Comparison of ENCODE assay signal across 8 cellular contexts in the genomic region with DNA sequence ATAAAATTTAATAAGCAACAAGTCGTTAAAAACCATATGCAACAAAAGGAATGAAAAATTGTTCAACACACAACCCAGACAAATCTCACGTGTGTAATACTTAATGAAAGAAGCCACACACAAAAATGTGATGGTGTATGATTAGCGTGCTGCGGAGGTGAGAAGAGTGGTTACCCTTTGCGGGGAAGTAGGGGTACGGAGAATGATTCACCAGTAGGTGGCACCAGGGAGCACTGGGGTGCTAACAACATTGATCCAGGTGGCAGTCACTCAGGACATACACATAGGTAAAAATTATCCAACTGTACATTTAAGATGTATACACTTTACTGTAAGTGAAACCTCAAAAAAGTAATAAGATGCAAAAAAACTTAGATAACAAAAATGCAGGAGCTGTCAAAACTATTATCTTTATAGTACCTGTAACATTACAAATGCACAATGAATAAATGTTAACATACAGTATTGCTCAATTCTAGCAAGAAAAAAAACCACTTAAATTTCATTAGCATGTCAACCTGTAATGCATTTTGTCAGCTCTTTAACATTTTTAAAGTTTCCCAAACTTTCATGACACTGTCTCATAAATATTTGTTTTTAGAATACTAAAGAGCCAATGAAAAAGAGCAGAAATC. TPM values are rescaled to one million over a fixed set of nuclear protein-coding genes. Genes with fewer than 3 reads are reported as not detected.
DNase-seq lines count a peak whose midpoint lies in the region; ATAC-seq and TF ChIP-seq lines count a peak whose summit lies in the region.

No MANE protein-coding gene starts in this region.

- H3K9me3 Mint-ChIP-seq in endodermal cell, result peaks cover 34% of the 10 kb centered on the region

- no TSS peak for BruUV-seq in A673 (replicated peaks; lab: Mats Ljungman, UMichigan)

- no peak overlapping the region for H2AFZ ChIP-seq in GM23248

- H3K9me3 ChIP-seq in A673 (ENCODE audit: low read depth, low read length, poor library complexity, severe bottlenecking), result no peaks in the 10 kb centered on the region
- no peaks in the 10 kb centered on the region for H3K9me3 ChIP-seq in GM23248 (ENCODE audit: low read depth)
- peaks cover 31% of the 10 kb centered on the region for H3K9me3 ChIP-seq in endodermal cell (ENCODE audit: control insufficient read depth, low read length)
- H3K9me3 ChIP-seq in gastrocnemius medialis, result no peaks in the 10 kb centered on the region

- no peak for TF ChIP-seq POLR2A in gastrocnemius medialis (IDR thresholded peaks at IDR 0.05)

- H4K20me1 ChIP-seq in GM23248 (ENCODE audit: insufficient read depth), result no peaks in the 10 kb centered on the region

- H3K4me3 ChIP-seq in A673 (ENCODE audit: low read depth, low read length, poor library complexity, severe bottlenecking) (no peak overlapping the region), GM23248 (no peak overlapping the region), endodermal cell (ENCODE audit: low read length) (no peak overlapping the region), gastrocnemius medialis (no peak overlapping the region)

- H3K79me2 ChIP-seq in GM23248 (ENCODE audit: insufficient read depth), result no peaks in the 10 kb centered on the region

- POLR2A ChIA-PET in A673 (lab: Charles Lee; ENCODE audit: low non-redundant PET), result no interaction called here

- H3K9ac ChIP-seq in GM23248, result no peak overlapping the region
- H3K9ac ChIP-seq in endodermal cell (ENCODE audit: extremely low read depth, low read length, poor library complexity, severe bottlenecking), result no peak overlapping the region

- CTCF ChIA-PET in A673 (lab: Charles Lee), result interaction anchor here (0.6 kb wide), 1 partner anchor 272 kb away, joined by 3 read pairs; no protein-coding TSS in a partner anchor

- no peak overlapping the region for H3K4me2 ChIP-seq in GM23248 (ENCODE audit: unreplicated experiment)

- H3K4me1 Mint-ChIP-seq in endodermal cell, result peaks cover 4% of the 10 kb centered on the region

- peak; percentile 17 for DNase-seq in A673 (ENCODE audit: low spot score)
- DNase-seq in GM23248, result peak; percentile 32
- peak; percentile 46 for DNase-seq in activated CD4-positive, alpha-beta T cell treated with anti-CD3 and anti-CD28 coated beads, Interleukin-2, amount 50 U/mL, for 1 hour
- DNase-seq in endodermal cell, result peak; percentile 82
- no peak for DNase-seq in gastrocnemius medialis
- no peak for DNase-seq in cerebellar cortex (ENCODE audit: low spot score)
- DNase-seq in middle frontal gyrus (ENCODE audit: extremely low spot score, low spot score), result no peak

- ATAC-seq in gastrocnemius medialis (peak in 1 of 2 donors; percentile 60), HG02973 (IDR thresholded peaks at IDR 0.05; ENCODE audit: unreplicated experiment) (no peak)

- H3K4me3 Mint-ChIP-seq in endodermal cell, result no peak overlapping the region

- H3K36me3 ChIP-seq in A673 (ENCODE audit: insufficient read depth, low read length, poor library complexity, severe bottlenecking) (no peaks in the 10 kb centered on the region), GM23248 (ENCODE audit: low read depth) (no peaks in the 10 kb centered on the region), endodermal cell (ENCODE audit: control insufficient read depth, insufficient read depth, low read length) (no peaks in the 10 kb centered on the region), gastrocnemius medialis (no peaks in the 10 kb centered on the region)

- H3K27ac Mint-ChIP-seq in endodermal cell, result no peak overlapping the region

- H3F3A ChIP-seq in GM23248 (ENCODE audit: insufficient read depth), result no peaks in the 10 kb centered on the region

- WGBS in GM23248 (ENCODE audit: low coverage in 1 of 2, low lambda C conversion rate in 2 of 2, missing lambda C conversion rate in 2 of 2), 2 experiments, result 46% methylated on average over 6 of the region's 6 CpGs
- 50 to 78% methylated on average over 3 to 6 of the region's 6 CpGs for WGBS in endodermal cell (ENCODE audit: insufficient coverage in 1 of 2, insufficient read length in 1 of 2), 2 experiments

- H3K27me3 ChIP-seq in A673 (replicated peaks; ENCODE audit: insufficient read depth, low read depth, low read length, poor library complexity) (no peaks in the 10 kb centered on the region), GM23248 (replicated peaks; ENCODE audit: insufficient read depth) (no peaks in the 10 kb centered on the region), endodermal cell (ENCODE audit: control insufficient read depth, insufficient read depth, low read length, poor library complexity, severe bottlenecking) (no peaks in the 10 kb centered on the region), gastrocnemius medialis (no peaks in the 10 kb centered on the region)

- intact Hi-C loops in A673 (cut with micrococcal nuclease; ENCODE audit: unreplicated experiment), result no loop called here
- intact Hi-C loops in gastrocnemius medialis (cut with DNase I; ENCODE audit: low total_unique reads), result loop anchor here (5.0 kb wide), 1 partner anchor 49 kb away; a partner anchor contains a TSS

- H3K27ac ChIP-seq in A673 (ENCODE audit: low read depth, low read length, poor library complexity, severe bottlenecking) (no peak overlapping the region), GM23248 (no peak overlapping the region), endodermal cell (ENCODE audit: low read depth, low read length) (no peak overlapping the region), gastrocnemius medialis (peak overlapping the region in 1 of 4 donors; percentile 73)

- TF ChIP-seq CTCF in A673 (conservative IDR thresholded peaks at IDR 0.05; ENCODE audit: low read depth, low read length) (peak; percentile 63), endodermal cell (conservative IDR thresholded peaks at IDR 0.05) (peak; percentile 82), gastrocnemius medialis (IDR thresholded peaks at IDR 0.05 in 4 of 5, conservative IDR thresholded peaks at IDR 0.05 in 1 of 5) (peak; percentile 54 to 82 (median 64))

- peaks cover 11% of the 10 kb centered on the region for H3K36me3 Mint-ChIP-seq in endodermal cell (ENCODE audit: low read depth)

- in situ Hi-C loops in GM23248 (cut with MboI), result no loop called here
- in situ Hi-C loops in gastrocnemius medialis (cut with MboI; ENCODE audit: low sequenced_read_pairs in 4 of 4), result no loop called here

- no peaks in the 10 kb centered on the region for H3K27me3 Mint-ChIP-seq in endodermal cell (ENCODE audit: insufficient read depth)

- H3K9me2 ChIP-seq in GM23248 (ENCODE audit: insufficient read depth), result no peaks in the 10 kb centered on the region

- no peaks in the 10 kb centered on the region for H3K4me1 ChIP-seq in A673 (ENCODE audit: insufficient read depth, low read length, poor library complexity, severe bottlenecking)
- no peaks in the 10 kb centered on the region for H3K4me1 ChIP-seq in GM23248 (ENCODE audit: insufficient read depth)
- no peaks in the 10 kb centered on the region for H3K4me1 ChIP-seq in endodermal cell (ENCODE audit: control insufficient read depth, insufficient read depth, low read length)
- H3K4me1 ChIP-seq in gastrocnemius medialis, result peaks cover 37 to 40% of the 10 kb centered on the region in 2 donors

RNA-seq across cellular contexts. Expression of a gene that starts 46.8 kb away (rescaled TPM):
- 0.24 and 0.49 TPM in 2 replicates for total RNA-seq in A673 (2021)
- total RNA-seq in GM23248 (2014; rRNA removed; shearing (Covaris generic)), result 0.11 and 0.13 TPM in 2 replicates
- 0.32 and 0.46 TPM in 2 replicates for polyA plus RNA-seq in GM23248 (2016; fragmentation: Nextera tagmentation; extraction: Ambion mirVana)
- 1 to 10 TPM; 2.5 to 4.2 TPM for total RNA-seq in endodermal cell
- 2.8 TPM for polyA plus RNA-seq in endodermal cell (2013, experiment 1 of 2)
- 3.2 TPM for polyA plus RNA-seq in endodermal cell (2013, experiment 2 of 2)
- 10 to 100 TPM; 17.2 to 51.6 (median 39.5) TPM for total RNA-seq in gastrocnemius medialis

Comparison
In these comparisons a context has a peak if more than half of its experiments do, and no peak if none do; other contexts are left out.
1. DNase-seq: peak in A673 (single experiment), GM23248 (single experiment), activated CD4-positive, alpha-beta T cell treated with anti-CD3 and anti-CD28 coated beads, Interleukin-2, amount 50 U/mL, for 1 hour (single experiment) and endodermal cell (single experiment); none in gastrocnemius medialis (0 of 2), cerebellar cortex (single experiment) and middle frontal gyrus (single experiment).
2. Peak in every context shown above with its lines, with median percentiles within 50 percentile points of each other: CTCF ChIP-seq.